ENCODE assay signal across 15 cellular contexts in the genomic region with DNA sequence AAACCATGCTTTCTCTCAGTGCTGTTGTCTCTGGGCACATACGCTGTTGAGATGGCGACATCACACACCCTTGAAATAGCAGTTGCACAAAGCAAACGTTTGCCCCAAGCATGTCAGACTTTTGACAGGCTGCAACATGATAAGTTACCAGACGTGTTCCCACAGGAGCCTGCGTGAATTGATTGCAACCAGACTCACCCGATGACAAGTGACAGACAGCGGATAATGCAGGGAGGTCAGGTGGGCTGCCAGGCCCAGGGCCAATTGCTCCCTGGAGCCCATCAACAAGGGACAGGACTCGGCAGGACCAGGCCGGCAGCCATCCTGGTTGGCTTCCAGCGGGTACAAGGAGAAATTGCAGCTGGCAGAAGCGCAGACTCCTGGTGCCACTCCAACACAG.
DNase-seq lines count a peak whose midpoint lies in the region; ATAC-seq and TF ChIP-seq lines count a peak whose summit lies in the region.
"Had no signal": no experiment of that assay in that cellular context is flagged by ENCODE, and none has a peak within 500 bp of the region (broad histone marks: within the 10 kb centered on the region; RNA-seq: fewer than 3 reads in every experiment).

No MANE protein-coding gene starts in this region.

- H3K27ac ChIP-seq in esophagus squamous epithelium (peak overlapping the region; percentile 35 to 87 (median 72)), mucosa of rectum (ENCODE audit: low read depth in 2 of 2, low read length in 2 of 2) (peak overlapping the region; percentile 52 to 88), osteoblast (ENCODE audit: low read depth, low read length) (no peak overlapping the region)
- H3K27ac ChIP-seq: WERI-Rb-1 had no signal

- intact Hi-C loops in esophagus squamous epithelium (cut with DNase I): no loop called here

- H3K79me2 ChIP-seq in osteoblast (ENCODE audit: insufficient read depth, low read length): no peaks in the 10 kb centered on the region

- H3K9ac ChIP-seq in mucosa of rectum (ENCODE audit: low read depth in 1 of 2, low read length in 2 of 2): peak overlapping the region in 1 of 2 donors; percentile 43

- peaks cover 4 to 68% (median 4%) of the 10 kb centered on the region in 3 donors for H3K4me1 ChIP-seq in esophagus squamous epithelium
- H3K4me1 ChIP-seq in mucosa of rectum (ENCODE audit: control insufficient read depth in 2 of 2, insufficient read depth in 2 of 2, low read length in 2 of 2): peaks cover 16 to 52% of the 10 kb centered on the region in 2 donors
- no peaks in the 10 kb centered on the region for H3K4me1 ChIP-seq in osteoblast (ENCODE audit: insufficient read depth, low read length)

- H3K4me3 ChIP-seq in esophagus squamous epithelium: no peak overlapping the region
- peak overlapping the region in 1 of 2 donors; percentile 37 for H3K4me3 ChIP-seq in mucosa of rectum (ENCODE audit: low read length in 2 of 2)
- no peak overlapping the region for H3K4me3 ChIP-seq in osteoblast (ENCODE audit: insufficient read depth, low read length)

- H3K4me2 ChIP-seq in osteoblast (ENCODE audit: insufficient read depth, low read length): no peak overlapping the region

- no peaks in the 10 kb centered on the region for H3K9me3 ChIP-seq in esophagus squamous epithelium
- no peaks in the 10 kb centered on the region for H3K9me3 ChIP-seq in mucosa of rectum (ENCODE audit: control insufficient read depth in 2 of 2, low read length in 2 of 2)
- no peaks in the 10 kb centered on the region for H3K9me3 ChIP-seq in osteoblast (ENCODE audit: low read depth, low read length)

- 33 to 45% methylated on average over 8 to 10 of the region's 11 CpGs for WGBS in esophagus squamous epithelium, 2 donors

- H3K4me1 Mint-ChIP-seq in naive thymus-derived CD8-positive, alpha-beta T cell: no peaks in the 10 kb centered on the region
- H3K4me1 Mint-ChIP-seq in effector memory CD8-positive, alpha-beta T cell (ENCODE audit: low read depth in 2 of 2): no peaks in the 10 kb centered on the region
- H3K4me1 Mint-ChIP-seq: activated CD8-positive, alpha-beta memory T cell treated with anti-CD3 and anti-CD28 coated beads, Interleukin-2, amount 10 ng/mL, durations not matched to agents 7 days and 5 days had no signal

- H3K27me3 Mint-ChIP-seq in naive thymus-derived CD8-positive, alpha-beta T cell: peaks cover 5 to 19% (median 6%) of the 10 kb centered on the region in 5 donors
- H3K27me3 Mint-ChIP-seq in effector memory CD8-positive, alpha-beta T cell: peaks cover 0 to 5% of the 10 kb centered on the region in 2 donors
- H3K27me3 Mint-ChIP-seq: activated CD8-positive, alpha-beta memory T cell treated with anti-CD3 and anti-CD28 coated beads, Interleukin-2, amount 10 ng/mL, durations not matched to agents 7 days and 5 days had no signal

- H3K4me3 Mint-ChIP-seq in naive thymus-derived CD8-positive, alpha-beta T cell: no peak overlapping the region
- no peak overlapping the region for H3K4me3 Mint-ChIP-seq in effector memory CD8-positive, alpha-beta T cell
- H3K4me3 Mint-ChIP-seq: activated CD8-positive, alpha-beta memory T cell treated with anti-CD3 and anti-CD28 coated beads, Interleukin-2, amount 10 ng/mL, durations not matched to agents 7 days and 5 days; activated naive CD4-positive, alpha-beta T cell treated with anti-CD3 and anti-CD28 coated beads for 36 hours; mesothelial cell of epicardium had no signal

- H3K27ac Mint-ChIP-seq in naive thymus-derived CD8-positive, alpha-beta T cell: no peak overlapping the region
- H3K27ac Mint-ChIP-seq in effector memory CD8-positive, alpha-beta T cell: no peak overlapping the region
- H3K27ac Mint-ChIP-seq: activated CD8-positive, alpha-beta memory T cell treated with anti-CD3 and anti-CD28 coated beads, Interleukin-2, amount 10 ng/mL, durations not matched to agents 7 days and 5 days; activated naive CD4-positive, alpha-beta T cell treated with anti-CD3 and anti-CD28 coated beads for 36 hours; mesothelial cell of epicardium had no signal

- H3K36me3 Mint-ChIP-seq in naive thymus-derived CD8-positive, alpha-beta T cell: no peaks in the 10 kb centered on the region
- H3K36me3 Mint-ChIP-seq in effector memory CD8-positive, alpha-beta T cell (ENCODE audit: insufficient read depth): no peaks in the 10 kb centered on the region
- H3K36me3 Mint-ChIP-seq: activated CD8-positive, alpha-beta memory T cell treated with anti-CD3 and anti-CD28 coated beads, Interleukin-2, amount 10 ng/mL, durations not matched to agents 7 days and 5 days; mesothelial cell of epicardium had no signal

- H2AFZ ChIP-seq in osteoblast (ENCODE audit: low read length): no peak overlapping the region

- no peaks in the 10 kb centered on the region for H3K27me3 ChIP-seq in esophagus squamous epithelium
- no peaks in the 10 kb centered on the region for H3K27me3 ChIP-seq in mucosa of rectum (ENCODE audit: control insufficient read depth in 2 of 2, insufficient read depth in 2 of 2, low read length in 2 of 2)
- no peaks in the 10 kb centered on the region for H3K27me3 ChIP-seq in osteoblast (ENCODE audit: insufficient read depth, low read length)

- TF ChIP-seq CTCF in esophagus squamous epithelium (IDR thresholded peaks at IDR 0.05) (no peak), osteoblast (IDR thresholded peaks at IDR 0.05; ENCODE audit: extremely low read depth, low read depth, low read length) (no peak)

- TF ChIP-seq POLR2A in esophagus squamous epithelium (IDR thresholded peaks at IDR 0.05): no peak

- DNase-seq in DMS53 (lab: John Stamatoyannopoulos, UW) (peak; percentile 54), NCI-H2029 treated with DMSO at 0.1 percent for 48 hours (lab: John Stamatoyannopoulos, UW) (peak; percentile 18), esophagus squamous epithelium (lab: John Stamatoyannopoulos, UW) (no peak), dedifferentiated amniotic fluid mesenchymal stem cell (ENCODE audit: extremely low spot score) (no peak), osteoblast (ENCODE audit: insufficient read length, low spot score, missing footprints) (no peak)
- no peak for DNase-seq in naive thymus-derived CD8-positive, alpha-beta T cell
- DNase-seq in effector memory CD8-positive, alpha-beta T cell: no peak
- DNase-seq: activated CD8-positive, alpha-beta memory T cell treated with anti-CD3 and anti-CD28 coated beads, Interleukin-2, amount 10 ng/mL, durations not matched to agents 7 days and 5 days; activated naive CD4-positive, alpha-beta T cell treated with anti-CD3 and anti-CD28 coated beads for 36 hours; DND-41; NCI-H187; WERI-Rb-1 had no signal

- POLR2A ChIA-PET in naive thymus-derived CD8-positive, alpha-beta T cell (lab: Charles Lee): no interaction called here

- ATAC-seq in naive thymus-derived CD8-positive, alpha-beta T cell: no peak
- no peak for ATAC-seq in effector memory CD8-positive, alpha-beta T cell (replicated peaks)
- ATAC-seq: activated CD8-positive, alpha-beta memory T cell treated with anti-CD3 and anti-CD28 coated beads, Interleukin-2, amount 10 ng/mL, durations not matched to agents 7 days and 5 days; HepG2 had no signal

- peaks cover 0 to 6% (median 0%) of the 10 kb centered on the region in 9 donors for H3K9me3 Mint-ChIP-seq in naive thymus-derived CD8-positive, alpha-beta T cell
- H3K9me3 Mint-ChIP-seq in effector memory CD8-positive, alpha-beta T cell: no peaks in the 10 kb centered on the region
- H3K9me3 Mint-ChIP-seq: activated naive CD4-positive, alpha-beta T cell treated with anti-CD3 and anti-CD28 coated beads for 36 hours; mesothelial cell of epicardium had no signal

- H3K36me3 ChIP-seq in esophagus squamous epithelium (no peaks in the 10 kb centered on the region), mucosa of rectum (ENCODE audit: control insufficient read depth in 2 of 2, insufficient read depth in 2 of 2, low read length in 2 of 2) (no peaks in the 10 kb centered on the region), osteoblast (ENCODE audit: insufficient read depth, low read length) (no peaks in the 10 kb centered on the region)
- H3K36me3 ChIP-seq: WERI-Rb-1 had no signal

- H4K20me1 ChIP-seq in osteoblast (ENCODE audit: insufficient read depth, low read length): no peaks in the 10 kb centered on the region

Comparison
In these comparisons a context has a peak if more than half of its experiments do, and no peak if none do; other contexts are left out.
1. DNase-seq: peak in DMS53 (single experiment) and NCI-H2029 treated with DMSO at 0.1 percent for 48 hours (single experiment); none in esophagus squamous epithelium (single experiment), dedifferentiated amniotic fluid mesenchymal stem cell (single experiment), osteoblast (single experiment), naive thymus-derived CD8-positive, alpha-beta T cell (0 of 10) and effector memory CD8-positive, alpha-beta T cell (0 of 3).